In genomic region chr13:28574617-28575142, GRCh38 we compare ENCODE assay signal across 8 cellular contexts.
DNase-seq lines count a peak whose midpoint lies in the region; ATAC-seq and TF ChIP-seq lines count a peak whose summit lies in the region.

No MANE protein-coding gene starts in this region.

- intact Hi-C loops in IMR-90 (cut with micrococcal nuclease) = no loop called here

- H4K20me1 ChIP-seq in IMR-90 (ENCODE audit: insufficient read depth, low read length) = no peaks in the 10 kb centered on the region

- no peak for TF ChIP-seq CTCF in IMR-90 (conservative IDR thresholded peaks at IDR 0.05; ENCODE audit: low read depth, low read length)

- H2AFZ ChIP-seq in IMR-90 (replicated peaks; ENCODE audit: low read length, poor library complexity) = peak overlapping the region; percentile 86

- no peak overlapping the region for H3K4me3 ChIP-seq in IMR-90 (ENCODE audit: insufficient read depth, low read depth, low read length)

- H4K91ac ChIP-seq in IMR-90 (ENCODE audit: insufficient read depth, low read depth, low read length) = peak overlapping the region; percentile 74

- H2AK9ac ChIP-seq in IMR-90 (replicated peaks; ENCODE audit: low read depth, low read length, poor library complexity) = no peak overlapping the region

- H2BK5ac ChIP-seq in IMR-90 (ENCODE audit: low read depth, low read length, poor library complexity, severe bottlenecking) = peak overlapping the region; percentile 85

- no peaks in the 10 kb centered on the region for H3K36me3 ChIP-seq in IMR-90 (ENCODE audit: control insufficient read depth, insufficient read depth, low read length)

- H3K27ac Mint-ChIP-seq in memory B cell = no peak overlapping the region

- peaks cover 2% of the 10 kb centered on the region for H3K9me3 Mint-ChIP-seq in memory B cell

- no peak for TF ChIP-seq POLR2A in IMR-90 (IDR thresholded peaks at IDR 0.05; ENCODE audit: low read depth, low read length)

- peak overlapping the region; percentile 69 for H3K23ac ChIP-seq in IMR-90 (ENCODE audit: low read depth, low read length)

- H4K8ac ChIP-seq in IMR-90 (ENCODE audit: low read depth in 2 of 2, low read length in 2 of 2) = peak overlapping the region; percentile 18 to 97

- peak overlapping the region; percentile 35; the same call in 1 of the 3 replicates for H2BK15ac ChIP-seq in IMR-90 (ENCODE audit: low read depth, low read length)

- peaks cover 0 to 5% of the 10 kb centered on the region in 2 experiments; a peak in 1 of 4 replicates for H3K79me1 ChIP-seq in IMR-90 (ENCODE audit: low read depth in 1 of 2, low read length in 2 of 2)

- peak overlapping the region; percentile 88 for H2BK120ac ChIP-seq in IMR-90 (ENCODE audit: low read depth, low read length)

- H3K4me1 ChIP-seq in IMR-90 (ENCODE audit: control insufficient read depth, insufficient read depth, low read length) = peaks cover 5% of the 10 kb centered on the region

- peak overlapping the region; percentile 71 for H2AK5ac ChIP-seq in IMR-90 (ENCODE audit: low read depth, low read length)

- in situ Hi-C loops in IMR-90 (cut with MboI; ENCODE audit: low sequenced_read_pairs) = no loop called here

- H3K14ac ChIP-seq in IMR-90 (replicated peaks; ENCODE audit: low read depth, low read length) = peak overlapping the region; percentile 96

- WGBS in IMR-90 (ENCODE audit: extremely low coverage in 2 of 2, insufficient read length in 1 of 2), 2 experiments = 36% methylated on average over 2 of the region's 10 CpGs; no CpG with 5 or more reads in 1 of the 2 experiments

- H3K4me3 Mint-ChIP-seq in memory B cell = no peak overlapping the region

- POLR2A ChIA-PET in IMR-90 (lab: Charles Lee; ENCODE audit: unreplicated experiment) = no interaction called here

- H3K4me2 ChIP-seq in IMR-90 (ENCODE audit: low read depth, low read length) = no peak overlapping the region

- peaks cover 6% of the 10 kb centered on the region for H3K4me1 Mint-ChIP-seq in memory B cell

- no peak overlapping the region for H3K9ac ChIP-seq in IMR-90 (ENCODE audit: low read depth, low read length)

- no TSS peak for BruUV-seq in IMR-90 (replicated peaks; lab: Mats Ljungman, UMichigan)

- peak overlapping the region; percentile 40; the same call in 1 of the 2 replicates for H3K18ac ChIP-seq in IMR-90 (ENCODE audit: low read depth, low read length)

- H3K4ac ChIP-seq in IMR-90 (ENCODE audit: low read depth, low read length) = peak overlapping the region; percentile 87

- CTCF ChIA-PET in IMR-90 (lab: Yijun Ruan, JAX) = no interaction called here

- no peaks in the 10 kb centered on the region for H3K27me3 ChIP-seq in IMR-90 (ENCODE audit: control insufficient read depth, insufficient read depth, low read length)

- H3K27ac ChIP-seq in IMR-90 (ENCODE audit: insufficient read depth, low read length) = peak overlapping the region; percentile 4; the same call in 1 of the 2 replicates

- no peaks in the 10 kb centered on the region for H3K36me3 Mint-ChIP-seq in memory B cell

- H4K5ac ChIP-seq in IMR-90 (ENCODE audit: low read depth, low read length) = peak overlapping the region; percentile 36; the same call in 1 of the 2 replicates

- ATAC-seq in IMR-90 (ENCODE audit: low read depth) (peak; percentile 91), memory B cell (ENCODE audit: low read depth) (peak; percentile 59), HG02840 (IDR thresholded peaks at IDR 0.05; ENCODE audit: low FRiP score, unreplicated experiment) (no peak), GM21367 (IDR thresholded peaks at IDR 0.05; ENCODE audit: unreplicated experiment) (no peak), HG02571 (IDR thresholded peaks at IDR 0.05; ENCODE audit: unreplicated experiment) (no peak)

- peaks cover 7% of the 10 kb centered on the region for H3K27me3 Mint-ChIP-seq in memory B cell

- H3K56ac ChIP-seq in IMR-90 (ENCODE audit: extremely low read depth, insufficient read depth, low read length) = 0 out of 2 replicates have a peak overlapping the region, but pooled peaks have one; percentile 12

- H3K9me1 ChIP-seq in IMR-90 (ENCODE audit: insufficient read depth, low read length) = no peaks in the 10 kb centered on the region

- peak; percentile 91 for DNase-seq in CD1c-positive myeloid dendritic cell (ENCODE audit: extremely low spot score)
- DNase-seq in IMR-90 = peak; percentile 100
- peak; percentile 84 for DNase-seq in astrocyte of the hippocampus (ENCODE audit: low read depth, low spot score)
- DNase-seq in memory B cell (ENCODE audit: low spot score in 2 of 2) = no peak
- no peak for DNase-seq in cerebellum (ENCODE audit: low spot score)

- dilution Hi-C loops in IMR-90 (cut with HindIII; ENCODE audit: low sequenced_read_pairs, unreplicated experiment) = no loop called here

- no peak; the same call in 1 of the 2 replicates for TF ChIP-seq RAD21 in IMR-90 (IDR thresholded peaks at IDR 0.05; ENCODE audit: low read length)

- H3K9me3 ChIP-seq in IMR-90 (ENCODE audit: control insufficient read depth, insufficient read depth, low read length) = no peaks in the 10 kb centered on the region

- H2BK20ac ChIP-seq in IMR-90 (ENCODE audit: low read depth, low read length) = peak overlapping the region; percentile 84

TF ChIP-seq in IMR-90, 13 proteins besides CTCF, POLR2A, EP300 and RAD21:
- TF ChIP-seq RCOR1 (IDR thresholded peaks at IDR 0.05; ENCODE audit: insufficient replicate concordance, low read length) (peak; percentile 62), MXI1 (IDR thresholded peaks at IDR 0.05; ENCODE audit: borderline replicate concordance, low read depth, low read length) (no peak), RFX5 (IDR thresholded peaks at IDR 0.05; ENCODE audit: low read depth, low read length) (no peak), MAZ (IDR thresholded peaks at IDR 0.05; ENCODE audit: borderline replicate concordance, low read depth, low read length) (no peak), SMC3 (IDR thresholded peaks at IDR 0.05; ENCODE audit: low read depth, low read length) (0 out of 2 replicates have a peak, but pooled peaks have one; percentile 12), BHLHE40 (IDR thresholded peaks at IDR 0.05; ENCODE audit: low read depth, low read length) (peak; percentile 73), NFE2L2 (IDR thresholded peaks at IDR 0.05; ENCODE audit: low read depth, low read length) (peak; percentile 2; the same call in 1 of the 2 replicates), USF2 (IDR thresholded peaks at IDR 0.05; ENCODE audit: low read depth, low read length) (no peak), CEBPB (IDR thresholded peaks at IDR 0.05; ENCODE audit: low read depth, low read length) (peak; percentile 42; the same call in 1 of the 2 replicates), MAFK (IDR thresholded peaks at IDR 0.05; ENCODE audit: low read depth, low read length) (no peak), FOS (IDR thresholded peaks at IDR 0.05; ENCODE audit: low read depth, low read length) (peak; percentile 99), CHD1 (IDR thresholded peaks at IDR 0.05; ENCODE audit: low read depth, low read length) (no peak), ELK1 (IDR thresholded peaks at IDR 0.05; ENCODE audit: borderline replicate concordance, low read depth, low read length) (no peak)

Comparison
In these comparisons a context has a peak if more than half of its experiments do, and no peak if none do; other contexts are left out.
1. DNase-seq: peak in CD1c-positive myeloid dendritic cell (single experiment), IMR-90 (single experiment) and astrocyte of the hippocampus (single experiment); none in memory B cell (0 of 2) and cerebellum (single experiment).
2. ATAC-seq: peak in IMR-90 (single experiment) and memory B cell (single experiment); none in HG02840 (single experiment), GM21367 (single experiment) and HG02571 (single experiment).